1 cellular context compared by ENCODE assay signal in the genomic region with DNA sequence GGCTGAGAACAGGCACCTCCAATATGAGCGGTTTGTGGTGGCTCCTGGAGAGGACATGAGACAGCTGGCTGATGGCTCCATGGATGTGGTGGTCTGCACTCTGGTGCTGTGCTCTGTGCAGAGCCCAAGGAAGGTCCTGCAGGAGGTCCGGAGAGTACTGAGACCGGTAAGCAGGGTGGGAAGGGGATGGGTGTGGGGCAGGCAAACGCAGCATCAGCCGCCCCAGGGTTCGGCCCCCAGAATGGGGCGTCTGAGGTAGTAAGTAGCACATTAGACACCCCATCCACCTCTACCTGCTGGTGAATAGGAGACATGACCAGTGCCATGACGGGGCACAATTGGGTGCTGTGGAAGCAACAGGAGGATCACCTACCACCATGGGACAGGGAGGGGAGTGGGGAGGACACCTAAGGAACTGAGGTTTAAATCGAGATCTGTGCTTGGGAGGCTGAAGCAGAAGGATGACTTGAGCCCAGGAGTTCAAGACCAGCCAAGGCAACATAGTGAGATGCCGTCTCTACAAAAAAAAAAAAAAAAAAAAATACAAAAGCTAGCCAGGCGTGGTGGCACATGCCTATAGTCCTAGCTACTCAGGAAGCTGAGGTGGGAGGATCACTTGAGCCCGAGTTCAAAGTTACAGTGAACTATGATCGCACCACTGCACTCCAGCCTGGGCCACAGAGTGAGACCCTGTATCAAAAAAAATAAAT.
TF ChIP-seq lines count a peak whose summit lies in the region.

No MANE protein-coding gene starts in this region.

TF ChIP-seq in HepG2, 621 proteins besides CTCF, POLR2A, EP300 and RAD21 (continued from another document):
- TF ChIP-seq, protein P1, sequence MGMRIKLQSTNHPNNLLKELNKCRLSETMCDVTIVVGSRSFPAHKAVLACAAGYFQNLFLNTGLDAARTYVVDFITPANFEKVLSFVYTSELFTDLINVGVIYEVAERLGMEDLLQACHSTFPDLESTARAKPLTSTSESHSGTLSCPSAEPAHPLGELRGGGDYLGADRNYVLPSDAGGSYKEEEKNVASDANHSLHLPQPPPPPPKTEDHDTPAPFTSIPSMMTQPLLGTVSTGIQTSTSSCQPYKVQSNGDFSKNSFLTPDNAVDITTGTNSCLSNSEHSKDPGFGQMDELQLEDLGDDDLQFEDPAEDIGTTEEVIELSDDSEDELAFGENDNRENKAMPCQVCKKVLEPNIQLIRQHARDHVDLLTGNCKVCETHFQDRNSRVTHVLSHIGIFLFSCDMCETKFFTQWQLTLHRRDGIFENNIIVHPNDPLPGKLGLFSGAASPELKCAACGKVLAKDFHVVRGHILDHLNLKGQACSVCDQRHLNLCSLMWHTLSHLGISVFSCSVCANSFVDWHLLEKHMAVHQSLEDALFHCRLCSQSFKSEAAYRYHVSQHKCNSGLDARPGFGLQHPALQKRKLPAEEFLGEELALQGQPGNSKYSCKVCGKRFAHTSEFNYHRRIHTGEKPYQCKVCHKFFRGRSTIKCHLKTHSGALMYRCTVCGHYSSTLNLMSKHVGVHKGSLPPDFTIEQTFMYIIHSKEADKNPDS (CRISPR knock-in tag; IDR thresholded peaks at IDR 0.05): no peak
- TF ChIP-seq ZNF253 (CRISPR knock-in tag; IDR thresholded peaks at IDR 0.05; ENCODE audit: borderline replicate concordance) (no peak), ZNF615 (CRISPR knock-in tag; IDR thresholded peaks at IDR 0.05; ENCODE audit: borderline replicate concordance) (no peak), TSC22D2 (CRISPR knock-in tag; IDR thresholded peaks at IDR 0.05; ENCODE audit: borderline replicate concordance) (no peak)
- TF ChIP-seq, protein P2, sequence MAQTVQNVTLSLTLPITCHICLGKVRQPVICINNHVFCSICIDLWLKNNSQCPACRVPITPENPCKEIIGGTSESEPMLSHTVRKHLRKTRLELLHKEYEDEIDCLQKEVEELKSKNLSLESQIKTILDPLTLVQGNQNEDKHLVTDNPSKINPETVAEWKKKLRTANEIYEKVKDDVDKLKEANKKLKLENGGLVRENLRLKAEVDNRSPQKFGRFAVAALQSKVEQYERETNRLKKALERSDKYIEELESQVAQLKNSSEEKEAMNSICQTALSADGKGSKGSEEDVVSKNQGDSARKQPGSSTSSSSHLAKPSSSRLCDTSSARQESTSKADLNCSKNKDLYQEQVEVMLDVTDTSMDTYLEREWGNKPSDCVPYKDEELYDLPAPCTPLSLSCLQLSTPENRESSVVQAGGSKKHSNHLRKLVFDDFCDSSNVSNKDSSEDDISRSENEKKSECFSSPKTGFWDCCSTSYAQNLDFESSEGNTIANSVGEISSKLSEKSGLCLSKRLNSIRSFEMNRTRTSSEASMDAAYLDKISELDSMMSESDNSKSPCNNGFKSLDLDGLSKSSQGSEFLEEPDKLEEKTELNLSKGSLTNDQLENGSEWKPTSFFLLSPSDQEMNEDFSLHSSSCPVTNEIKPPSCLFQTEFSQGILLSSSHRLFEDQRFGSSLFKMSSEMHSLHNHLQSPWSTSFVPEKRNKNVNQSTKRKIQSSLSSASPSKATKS (CRISPR knock-in tag; IDR thresholded peaks at IDR 0.05): no peak
